Comparison of ENCODE assay signal across 1 cellular context in the genomic region with DNA sequence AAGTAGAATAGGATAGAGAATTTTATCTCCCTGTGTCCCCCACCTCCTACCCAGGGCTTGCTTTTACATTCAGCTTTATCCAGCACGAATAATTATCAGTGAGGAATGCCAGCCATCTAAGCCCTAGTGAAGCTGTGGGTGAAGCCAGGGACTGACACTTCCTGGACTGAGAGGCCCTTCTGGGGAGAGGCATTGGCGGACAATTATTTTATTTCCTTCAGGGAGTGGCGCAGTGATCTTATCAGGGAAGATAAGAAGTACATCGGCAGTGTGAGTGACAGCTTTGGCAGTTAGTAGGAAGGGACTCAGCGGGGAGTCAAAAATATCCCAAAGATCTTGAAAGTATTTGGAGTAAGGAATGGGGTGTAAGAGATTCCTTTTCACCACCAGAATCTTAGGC.
TF ChIP-seq lines count a peak whose summit lies in the region.

No MANE protein-coding gene starts in this region.

TF ChIP-seq in SK-N-SH treated with all-trans-retinoic acid at 6 μM for 48 hours, 23 proteins besides CTCF, POLR2A, EP300 and RAD21 (continued from another document):
- TF ChIP-seq, protein P1, sequence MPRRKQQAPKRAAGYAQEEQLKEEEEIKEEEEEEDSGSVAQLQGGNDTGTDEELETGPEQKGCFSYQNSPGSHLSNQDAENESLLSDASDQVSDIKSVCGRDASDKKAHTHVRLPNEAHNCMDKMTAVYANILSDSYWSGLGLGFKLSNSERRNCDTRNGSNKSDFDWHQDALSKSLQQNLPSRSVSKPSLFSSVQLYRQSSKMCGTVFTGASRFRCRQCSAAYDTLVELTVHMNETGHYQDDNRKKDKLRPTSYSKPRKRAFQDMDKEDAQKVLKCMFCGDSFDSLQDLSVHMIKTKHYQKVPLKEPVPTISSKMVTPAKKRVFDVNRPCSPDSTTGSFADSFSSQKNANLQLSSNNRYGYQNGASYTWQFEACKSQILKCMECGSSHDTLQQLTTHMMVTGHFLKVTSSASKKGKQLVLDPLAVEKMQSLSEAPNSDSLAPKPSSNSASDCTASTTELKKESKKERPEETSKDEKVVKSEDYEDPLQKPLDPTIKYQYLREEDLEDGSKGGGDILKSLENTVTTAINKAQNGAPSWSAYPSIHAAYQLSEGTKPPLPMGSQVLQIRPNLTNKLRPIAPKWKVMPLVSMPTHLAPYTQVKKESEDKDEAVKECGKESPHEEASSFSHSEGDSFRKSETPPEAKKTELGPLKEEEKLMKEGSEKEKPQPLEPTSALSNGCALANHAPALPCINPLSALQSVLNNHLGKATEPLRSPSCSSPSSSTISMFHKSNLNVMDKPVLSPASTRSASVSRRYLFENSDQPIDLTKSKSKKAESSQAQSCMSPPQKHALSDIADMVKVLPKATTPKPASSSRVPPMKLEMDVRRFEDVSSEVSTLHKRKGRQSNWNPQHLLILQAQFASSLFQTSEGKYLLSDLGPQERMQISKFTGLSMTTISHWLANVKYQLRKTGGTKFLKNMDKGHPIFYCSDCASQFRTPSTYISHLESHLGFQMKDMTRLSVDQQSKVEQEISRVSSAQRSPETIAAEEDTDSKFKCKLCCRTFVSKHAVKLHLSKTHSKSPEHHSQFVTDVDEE (CRISPR knock-in tag; IDR thresholded peaks at IDR 0.05) = no peak
- no peak for TF ChIP-seq ZNF565 (CRISPR knock-in tag; conservative IDR thresholded peaks at IDR 0.05; ENCODE audit: low read depth)
- no peak for TF ChIP-seq BACH2 (CRISPR knock-in tag; IDR thresholded peaks at IDR 0.05; ENCODE audit: borderline replicate concordance)
- TF ChIP-seq ESRRG (CRISPR knock-in tag; IDR thresholded peaks at IDR 0.05) = no peak
- TF ChIP-seq, protein P2, sequence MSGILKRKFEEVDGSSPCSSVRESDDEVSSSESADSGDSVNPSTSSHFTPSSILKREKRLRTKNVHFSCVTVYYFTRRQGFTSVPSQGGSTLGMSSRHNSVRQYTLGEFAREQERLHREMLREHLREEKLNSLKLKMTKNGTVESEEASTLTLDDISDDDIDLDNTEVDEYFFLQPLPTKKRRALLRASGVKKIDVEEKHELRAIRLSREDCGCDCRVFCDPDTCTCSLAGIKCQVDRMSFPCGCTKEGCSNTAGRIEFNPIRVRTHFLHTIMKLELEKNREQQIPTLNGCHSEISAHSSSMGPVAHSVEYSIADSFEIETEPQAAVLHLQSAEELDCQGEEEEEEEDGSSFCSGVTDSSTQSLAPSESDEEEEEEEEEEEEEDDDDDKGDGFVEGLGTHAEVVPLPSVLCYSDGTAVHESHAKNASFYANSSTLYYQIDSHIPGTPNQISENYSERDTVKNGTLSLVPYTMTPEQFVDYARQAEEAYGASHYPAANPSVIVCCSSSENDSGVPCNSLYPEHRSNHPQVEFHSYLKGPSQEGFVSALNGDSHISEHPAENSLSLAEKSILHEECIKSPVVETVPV (CRISPR knock-in tag; IDR thresholded peaks at IDR 0.05) = no peak
TF ChIP-seq in SK-N-SH treated with all-trans-retinoic acid at 6 μM for 48 hours: peak in this region for 0.
